In genomic region chr7:46652317-46652716, GRCh38 we compare ENCODE assay signal across 21 cellular contexts.
A peak's percentile ranks its signal among the peaks of the same experiment; 100 is the strongest.
DNase-seq lines count a peak whose midpoint lies in the region; ATAC-seq, FAIRE-seq and TF ChIP-seq lines count a peak whose summit lies in the region.
"Had no signal": no experiment of that assay in that cellular context is flagged by ENCODE, and none has a peak within 500 bp of the region (broad histone marks: within the 10 kb centered on the region; RNA-seq: fewer than 3 reads in every experiment).

No MANE protein-coding gene starts in this region.

- H3K27ac ChIP-seq in OCI-LY3 (ENCODE audit: low read length) (peak overlapping the region; percentile 89), epithelial cell of prostate (peak overlapping the region; percentile 97), HepG2 (ENCODE audit: extremely low read length, insufficient read depth, low read length) (no peak overlapping the region)

- TF ChIP-seq CTCF in GM12865 (IDR thresholded peaks at IDR 0.05; ENCODE audit: insufficient read depth, low read depth, low read length, missing control alignments) = no peak
- no peak for TF ChIP-seq CTCF in OCI-LY3 (IDR thresholded peaks at IDR 0.05; ENCODE audit: low read depth, low read length)
- TF ChIP-seq CTCF in HepG2 (CRISPR knock-in tag; IDR thresholded peaks at IDR 0.05) = no peak

- H4K20me1 ChIP-seq in OCI-LY3 (ENCODE audit: insufficient read depth, low read length) = no peaks in the 10 kb centered on the region
- no peaks in the 10 kb centered on the region for H4K20me1 ChIP-seq in HepG2 (ENCODE audit: insufficient read depth, low read length)

- H3K36me3 ChIP-seq in OCI-LY3 (replicated peaks; ENCODE audit: low read depth, low read length) = peaks cover 3% of the 10 kb centered on the region
- no peaks in the 10 kb centered on the region for H3K36me3 ChIP-seq in mucosa of stomach (ENCODE audit: control insufficient read depth, insufficient read depth, low read length)
- no peaks in the 10 kb centered on the region for H3K36me3 ChIP-seq in HepG2 (replicated peaks in 1 of 2; ENCODE audit: control insufficient read depth in 1 of 2, insufficient read depth in 2 of 2, low read length in 2 of 2)

- no peak for TF ChIP-seq RAD21 in HepG2 (CRISPR knock-in tag; IDR thresholded peaks at IDR 0.05)

- in situ Hi-C loops in HepG2 (cut with HindIII; ENCODE audit: extremely low pct_ligation_motif_present, low pct_unique_long_range_greater_than_20kb) = no loop called here

- POLR2A ChIA-PET in HepG2 (lab: Yijun Ruan, JAX) = no interaction called here

- TF ChIP-seq POLR2A in HepG2 (IDR thresholded peaks at IDR 0.05; ENCODE audit: insufficient read depth in 1 of 2, low read depth in 2 of 2, low read length in 2 of 2) = no peak

- H3K4me3 ChIP-seq in GM12865 (ENCODE audit: low read depth, low read length) (no peak overlapping the region), OCI-LY3 (ENCODE audit: low read length) (peak overlapping the region; percentile 59), mucosa of stomach (ENCODE audit: low read length) (no peak overlapping the region), HepG2 (replicated peaks in 1 of 3; ENCODE audit: insufficient read depth in 1 of 3, low read depth in 2 of 3, low read length in 3 of 3) (no peak overlapping the region)

- WGBS in HepG2 (ENCODE audit: low lambda C conversion rate) = 17% methylated on average over 4 of the region's 4 CpGs

- CTCF ChIA-PET in HepG2 (lab: Yijun Ruan, JAX; ENCODE audit: low intra/inter-chr PET ratio, low total read pairs) = no interaction called here

- TF ChIP-seq EP300 in HepG2 (IDR thresholded peaks at IDR 0.05; ENCODE audit: low read depth in 2 of 2, low read length in 2 of 2) (no peak), HepG2 (CRISPR knock-in tag; IDR thresholded peaks at IDR 0.05; ENCODE audit: borderline replicate concordance) (no peak)

- H3K79me2 ChIP-seq in OCI-LY3 (ENCODE audit: low read length) (no peaks in the 10 kb centered on the region), HepG2 (ENCODE audit: insufficient read depth, low read length) (no peaks in the 10 kb centered on the region)

- DNase-seq in GM12865 (ENCODE audit: low read depth) = peak; percentile 77
- DNase-seq in epithelial cell of prostate (ENCODE audit: low read depth, low spot score) = peak; percentile 18
- no peak for DNase-seq in dedifferentiated amniotic fluid mesenchymal stem cell (ENCODE audit: extremely low spot score)
- DNase-seq in HepG2 (ENCODE audit: low spot score) = no peak
- no peak for DNase-seq in NK-92 treated with Interleukin-12 subunit alpha and Interleukin-12 subunit beta, amount 100 ng/mL, for 24 hours (lab: John Stamatoyannopoulos, UW)
- DNase-seq: ACHN, AML-193, COR-L47, DMS53, HFFc6, IMR-90, Kasumi-1, NCI-H1105, NCI-H1694 treated with DMSO at 0.1 percent for 48 hours, NCI-H345, NCI-H69, SW 1271 had no signal

- H3K9me3 ChIP-seq in OCI-LY3 (ENCODE audit: insufficient read depth, low read length) = no peaks in the 10 kb centered on the region
- H3K9me3 ChIP-seq in mucosa of stomach (ENCODE audit: control insufficient read depth, low read length) = no peaks in the 10 kb centered on the region
- peaks cover 16% of the 10 kb centered on the region for H3K9me3 ChIP-seq in HepG2 (ENCODE audit: low read length)

- BruUV-seq in HepG2 (replicated peaks; lab: Mats Ljungman, UMichigan) = no TSS peak

- FAIRE-seq in HepG2 (lab: Jason Lieb, UNC) = no peak
- FAIRE-seq: H1 had no signal

- peak overlapping the region; percentile 58 for H3K9ac ChIP-seq in OCI-LY3 (ENCODE audit: low read length)
- peak overlapping the region; percentile 64 for H3K9ac ChIP-seq in mucosa of stomach (ENCODE audit: low read length)
- H3K9ac ChIP-seq in HepG2 (ENCODE audit: insufficient read depth, low read depth, low read length) = no peak overlapping the region

- H3K4me2 ChIP-seq in OCI-LY3 (ENCODE audit: low read length) = peak overlapping the region; percentile 86
- H3K4me2 ChIP-seq in HepG2 (ENCODE audit: low read depth, low read length) = no peak overlapping the region

- intact Hi-C loops in HepG2 (cut with micrococcal nuclease; ENCODE audit: unreplicated experiment) = no loop called here

- H3K4me1 ChIP-seq in OCI-LY3 (ENCODE audit: low read length) = peaks cover 40% of the 10 kb centered on the region
- H3K4me1 ChIP-seq in mucosa of stomach (ENCODE audit: control insufficient read depth, insufficient read depth, low read length) = peaks cover 12% of the 10 kb centered on the region
- no peaks in the 10 kb centered on the region for H3K4me1 ChIP-seq in HepG2 (ENCODE audit: insufficient read depth, low read length)

- H2AFZ ChIP-seq in OCI-LY3 (ENCODE audit: low read depth, low read length) (no peak overlapping the region; the same call in 1 of the 2 replicates), HepG2 (ENCODE audit: low read length) (no peak overlapping the region)

- ATAC-seq in HepG2 (no peak), HG02870 (IDR thresholded peaks at IDR 0.05; ENCODE audit: unreplicated experiment) (no peak)

- no peaks in the 10 kb centered on the region for H3K27me3 ChIP-seq in OCI-LY3 (ENCODE audit: low read depth, low read length)
- H3K27me3 ChIP-seq in mucosa of stomach (ENCODE audit: control insufficient read depth, insufficient read depth, low read length) = no peaks in the 10 kb centered on the region
- H3K27me3 ChIP-seq in HepG2 (ENCODE audit: control insufficient read depth in 1 of 2, insufficient read depth in 2 of 2, low read length in 2 of 2) = no peaks in the 10 kb centered on the region

TF ChIP-seq in HepG2, 621 proteins besides CTCF, POLR2A, EP300 and RAD21:
- TF ChIP-seq ZSCAN21 (CRISPR knock-in tag; IDR thresholded peaks at IDR 0.05; ENCODE audit: borderline replicate concordance) (no peak), ZNF747 (CRISPR knock-in tag; IDR thresholded peaks at IDR 0.05; ENCODE audit: borderline replicate concordance) (no peak), SP140L (CRISPR knock-in tag; IDR thresholded peaks at IDR 0.05; ENCODE audit: borderline replicate concordance) (no peak), TCF12 (IDR thresholded peaks at IDR 0.05) (no peak), TCF12 (CRISPR knock-in tag; IDR thresholded peaks at IDR 0.05) (no peak), ATF7-NPFF (CRISPR knock-in tag; IDR thresholded peaks at IDR 0.05; ENCODE audit: low read depth) (no peak), KLF9 (CRISPR knock-in tag; IDR thresholded peaks at IDR 0.05; ENCODE audit: low read depth) (no peak), ZNF660 (CRISPR knock-in tag; IDR thresholded peaks at IDR 0.05; ENCODE audit: borderline replicate concordance, low read depth) (no peak), TEAD2 (CRISPR knock-in tag; IDR thresholded peaks at IDR 0.05) (no peak), TBX2 (CRISPR knock-in tag; IDR thresholded peaks at IDR 0.05; ENCODE audit: borderline replicate concordance) (no peak), BHLHE40 (IDR thresholded peaks at IDR 0.05; ENCODE audit: low read length) (no peak), ZNF12 (CRISPR knock-in tag; IDR thresholded peaks at IDR 0.05) (no peak)

Comparison
In these comparisons a context has a peak if more than half of its experiments do, and no peak if none do; other contexts are left out.
1. DNase-seq: peak in GM12865 (single experiment) and epithelial cell of prostate (single experiment); none in dedifferentiated amniotic fluid mesenchymal stem cell (single experiment), HepG2 (single experiment) and NK-92 treated with Interleukin-12 subunit alpha and Interleukin-12 subunit beta, amount 100 ng/mL, for 24 hours (single experiment).